Comparison of ENCODE assay signal across 26 cellular contexts in genomic region chr7:131385039-131385605, GRCh38. TPM values are rescaled to one million over a fixed set of nuclear protein-coding genes. Genes with fewer than 3 reads are reported as not detected.
DNase-seq lines count a peak whose midpoint lies in the region; FAIRE-seq and TF ChIP-seq lines count a peak whose summit lies in the region.
"Had no signal": no experiment of that assay in that cellular context is flagged by ENCODE, and none has a peak within 500 bp of the region (broad histone marks: within the 10 kb centered on the region; RNA-seq: fewer than 3 reads in every experiment).

No MANE protein-coding gene starts in this region.

- H3K27me3 Mint-ChIP-seq in endothelial cell (ENCODE audit: unreplicated experiment): peaks cover 2% of the 10 kb centered on the region
- H3K27me3 Mint-ChIP-seq: CD4-positive, alpha-beta memory T cell; effector memory CD8-positive, alpha-beta T cell; stimulated activated naive B cell treated with anti-CD40 and anti-IgM and Interleukin-4, amounts not matched to agents 10 μg/mL and 1 μg/mL and 100 μg/mL, for 72 hours had no signal

- H3K4me1 Mint-ChIP-seq in endothelial cell (ENCODE audit: unreplicated experiment): no peaks in the 10 kb centered on the region

- H3K23ac ChIP-seq in mesenchymal stem cell (ENCODE audit: low read length in 2 of 2): no peak overlapping the region

- in situ Hi-C loops in astrocyte of the spinal cord (cut with HindIII; ENCODE audit: low sequenced_read_pairs): no loop called here

- H3K18ac ChIP-seq in mesenchymal stem cell (ENCODE audit: low read depth in 1 of 2, low read length in 2 of 2): no peak overlapping the region

- peaks cover 0 to 32% of the 10 kb centered on the region in 2 experiments for H3K36me3 ChIP-seq in mesenchymal stem cell (ENCODE audit: control insufficient read depth in 1 of 2, insufficient read depth in 2 of 2, low read depth in 1 of 2, low read length in 2 of 2)
- H3K36me3 ChIP-seq: HAP-1, prostate gland, suprapubic skin had no signal

- no peak overlapping the region for H2AFZ ChIP-seq in mesenchymal stem cell (ENCODE audit: low read depth, low read length)

- H3K27me3 ChIP-seq in mesenchymal stem cell (ENCODE audit: control insufficient read depth in 1 of 2, insufficient read depth in 1 of 2, low read length in 2 of 2): no peaks in the 10 kb centered on the region
- H3K27me3 ChIP-seq: neutrophil, sigmoid colon, suprapubic skin had no signal

- FAIRE-seq in GM12891 (lab: Jason Lieb, UNC): peak; percentile 67

- H3K14ac ChIP-seq in mesenchymal stem cell (ENCODE audit: low read length in 2 of 2): no peak overlapping the region

- H3K79me1 ChIP-seq in mesenchymal stem cell (replicated peaks; ENCODE audit: low read length, poor library complexity, severe bottlenecking): peaks cover 10% of the 10 kb centered on the region

- no peak overlapping the region for H3K9ac ChIP-seq in mesenchymal stem cell (ENCODE audit: low read length)

- no peaks in the 10 kb centered on the region for H3K9me3 Mint-ChIP-seq in endothelial cell (ENCODE audit: unreplicated experiment)
- H3K9me3 Mint-ChIP-seq: CD4-positive, alpha-beta memory T cell; effector memory CD8-positive, alpha-beta T cell; immature natural killer cell; stimulated activated naive B cell treated with anti-CD40 and anti-IgM and Interleukin-4, amounts not matched to agents 10 μg/mL and 1 μg/mL and 100 μg/mL, for 72 hours; T-helper 2 cell treated with Interferon-gamma antibody and Interleukin-4, amounts not matched to agents 5 μg/mL and 100 μg/mL, for 36 hours had no signal

- H4K8ac ChIP-seq in mesenchymal stem cell (ENCODE audit: low read length): no peak overlapping the region

- no peak overlapping the region for H2AK5ac ChIP-seq in mesenchymal stem cell (ENCODE audit: low read length, severe bottlenecking)

- no peak for TF ChIP-seq CTCF in astrocyte of the spinal cord (IDR thresholded peaks at IDR 0.05; ENCODE audit: low read depth, low read length)
- TF ChIP-seq CTCF in endothelial cell (IDR thresholded peaks at IDR 0.05; ENCODE audit: unreplicated experiment): no peak

- H3K4ac ChIP-seq in mesenchymal stem cell (ENCODE audit: low read depth in 1 of 2, low read length in 2 of 2): no peak overlapping the region

- H3K9me3 ChIP-seq in mesenchymal stem cell (ENCODE audit: control insufficient read depth, low read length): no peaks in the 10 kb centered on the region
- H3K9me3 ChIP-seq: HAP-1, neutrophil, prostate gland, sigmoid colon, suprapubic skin had no signal

- no peak overlapping the region for H2BK12ac ChIP-seq in mesenchymal stem cell (ENCODE audit: low read length in 2 of 2)

- H3K4me1 ChIP-seq in mesenchymal stem cell (ENCODE audit: control insufficient read depth, insufficient read depth, low read depth, low read length): no peaks in the 10 kb centered on the region
- H3K4me1 ChIP-seq: prostate gland had no signal

- DNase-seq in GM12891 (ENCODE audit: insufficient read length, low spot score) (no peak), M059J (ENCODE audit: low read depth) (peak; percentile 59), astrocyte of the spinal cord (ENCODE audit: low read depth, low spot score) (peak; percentile 48), mesenchymal stem cell (peak; percentile 46), endothelial cell (ENCODE audit: low spot score) (no peak), retina (no peak)
- no peak for DNase-seq in stimulated activated naive CD4-positive, alpha-beta T cell (lab: John Stamatoyannopoulos, UW)
- DNase-seq: activated CD4-positive, alpha-beta T cell treated with anti-CD3 and anti-CD28 coated beads for 48 hours; activated T-cell treated with anti-CD3 and anti-CD28 coated beads, Interleukin-2, amount 50 U/mL, for 1 hour; CD4-positive, alpha-beta memory T cell; cortex of kidney; effector memory CD8-positive, alpha-beta T cell; hypothalamus; immature natural killer cell; mesendoderm; NCI-H1436 treated with DMSO at 0.1 percent for 48 hours; NCI-H446 treated with DMSO at 0.1 percent for 48 hours; sigmoid colon; stimulated activated CD4-positive, alpha-beta T cell treated with anti-CD3 and anti-CD28 coated beads, Interleukin-15, amount 100 ng/mL, for 24 hours; stimulated activated naive B cell treated with anti-CD40 and anti-IgM and Interleukin-4, amounts not matched to agents 10 μg/mL and 1 μg/mL and 100 μg/mL, for 72 hours had no signal

- H2BK120ac ChIP-seq in mesenchymal stem cell (ENCODE audit: low read depth, low read length): no peak overlapping the region

- peaks cover 14% of the 10 kb centered on the region for H3K36me3 Mint-ChIP-seq in endothelial cell (ENCODE audit: low read depth, unreplicated experiment)

- H2BK5ac ChIP-seq in mesenchymal stem cell (ENCODE audit: low read depth, low read length, poor library complexity, severe bottlenecking): no peak overlapping the region

- H3K27ac ChIP-seq in mesenchymal stem cell (ENCODE audit: low read length, poor library complexity, severe bottlenecking): no peak overlapping the region
- H3K27ac ChIP-seq: neutrophil, prostate gland, sigmoid colon, suprapubic skin, VCaP had no signal

- no peak overlapping the region for H3K27ac Mint-ChIP-seq in endothelial cell (ENCODE audit: unreplicated experiment)
- H3K27ac Mint-ChIP-seq: effector memory CD8-positive, alpha-beta T cell; immature natural killer cell; T-helper 2 cell treated with Interferon-gamma antibody and Interleukin-4, amounts not matched to agents 5 μg/mL and 100 μg/mL, for 36 hours had no signal

- no peak overlapping the region for H2BK15ac ChIP-seq in mesenchymal stem cell (ENCODE audit: low read depth, poor library complexity, severe bottlenecking)

- no peak overlapping the region for H3K4me2 ChIP-seq in mesenchymal stem cell (ENCODE audit: low read length, poor library complexity, severe bottlenecking)

- H4K91ac ChIP-seq in mesenchymal stem cell (ENCODE audit: low read length): no peak overlapping the region

- H3K4me3 Mint-ChIP-seq in endothelial cell (ENCODE audit: unreplicated experiment): no peak overlapping the region
- H3K4me3 Mint-ChIP-seq: CD4-positive, alpha-beta memory T cell; effector memory CD8-positive, alpha-beta T cell; immature natural killer cell; stimulated activated naive B cell treated with anti-CD40 and anti-IgM and Interleukin-4, amounts not matched to agents 10 μg/mL and 1 μg/mL and 100 μg/mL, for 72 hours; T-helper 2 cell treated with Interferon-gamma antibody and Interleukin-4, amounts not matched to agents 5 μg/mL and 100 μg/mL, for 36 hours had no signal

- TF ChIP-seq POLR2A in GM12891 (IDR thresholded peaks at IDR 0.05; ENCODE audit: low read depth, low read length): no peak

- H3K4me3 ChIP-seq in astrocyte of the spinal cord (ENCODE audit: low read depth, low read length) (no peak overlapping the region), mesenchymal stem cell (ENCODE audit: insufficient read depth in 1 of 2, low read depth in 1 of 2, low read length in 2 of 2) (no peak overlapping the region)
- H3K4me3 ChIP-seq: HAP-1, prostate gland, sigmoid colon, suprapubic skin had no signal

- WGBS in mesenchymal stem cell: 95% methylated on average over 4 of the region's 8 CpGs

TF ChIP-seq in GM12891, 5 proteins besides CTCF, POLR2A, EP300 and RAD21:
- TF ChIP-seq POLR2AphosphoS5 (IDR thresholded peaks at IDR 0.05; ENCODE audit: low read depth, low read length): no peak
- TF ChIP-seq SPI1 (IDR thresholded peaks at IDR 0.05; ENCODE audit: low read depth, low read length): no peak
- no peak for TF ChIP-seq TAF1 (IDR thresholded peaks at IDR 0.05; ENCODE audit: low read depth, low read length)
- no peak for TF ChIP-seq POU2F2 (IDR thresholded peaks at IDR 0.05; ENCODE audit: low read depth, low read length)
- TF ChIP-seq PAX5 (IDR thresholded peaks at IDR 0.05; ENCODE audit: insufficient read depth, low read length, severe bottlenecking): no peak
TF ChIP-seq in GM12891: peak in this region for 0.

RNA-seq across cellular contexts. Expression of gene MKLN1, which starts 57.4 kb away (rescaled TPM):
- 19.4 TPM for polyA plus RNA-seq in GM12891 (2012; ENCODE audit: low read depth, missing spikeins)
- 26.5 and 32.0 TPM in 2 replicates for total RNA-seq in M059J (2014; rRNA removed; shearing (Covaris generic))
- polyA plus RNA-seq in mesenchymal stem cell (2013, experiment 1 of 2): 20.2 TPM
- 21.2 TPM for polyA plus RNA-seq in mesenchymal stem cell (2013, experiment 2 of 2)
- total RNA-seq in endothelial cell (ENCODE audit: unreplicated experiment): 66.3 TPM

Comparison
In these comparisons a context has a peak if more than half of its experiments do, and no peak if none do; other contexts are left out.
1. DNase-seq: peak in M059J (single experiment), astrocyte of the spinal cord (single experiment) and mesenchymal stem cell (single experiment); none in GM12891 (single experiment), endothelial cell (single experiment), retina (single experiment) and stimulated activated naive CD4-positive, alpha-beta T cell (0 of 6).